In the genomic region with DNA sequence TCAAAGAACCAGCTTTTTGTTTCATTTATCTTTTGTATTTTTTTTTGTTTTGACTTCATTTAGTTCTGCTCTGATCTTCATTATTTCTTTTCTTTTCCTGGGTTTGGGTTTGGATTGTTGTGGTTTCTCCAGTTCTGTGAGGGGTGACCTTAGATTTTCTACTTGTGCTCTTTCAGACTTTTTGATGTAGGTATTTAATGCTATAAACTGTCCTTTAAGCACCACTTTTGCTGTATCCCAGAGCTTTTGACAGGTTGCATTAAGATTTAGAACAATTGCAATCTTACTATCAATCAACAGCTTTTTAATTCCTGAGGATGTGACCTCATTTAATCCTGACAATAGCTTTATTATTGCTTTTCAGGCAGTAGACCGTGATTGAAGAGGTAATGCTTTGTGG, we compare ENCODE assay signal across 37 cellular contexts.
DNase-seq lines count a peak whose midpoint lies in the region; ATAC-seq, FAIRE-seq and TF ChIP-seq lines count a peak whose summit lies in the region.
"Had no signal": no experiment of that assay in that cellular context is flagged by ENCODE, and none has a peak within 500 bp of the region (broad histone marks: within the 10 kb centered on the region; RNA-seq: fewer than 3 reads in every experiment).

No MANE protein-coding gene starts in this region.

- FAIRE-seq in K562 (lab: Jason Lieb, UNC) (no peak), urothelium cell line (lab: Jason Lieb, UNC) (peak; percentile 65)
- FAIRE-seq: A204.1, A549, D721Med had no signal

- no peaks in the 10 kb centered on the region for H3K9me1 ChIP-seq in K562 (ENCODE audit: control insufficient read depth, insufficient read depth, low read length)

- H4K20me1 ChIP-seq in GM23338 (replicated peaks; ENCODE audit: insufficient read depth) (peaks cover 6% of the 10 kb centered on the region), K562 (replicated peaks; ENCODE audit: control insufficient read depth, insufficient read depth, low read length) (peaks cover 6% of the 10 kb centered on the region)

- H3K9me2 ChIP-seq in GM23338 (ENCODE audit: insufficient read depth): no peaks in the 10 kb centered on the region

- H3K27ac Mint-ChIP-seq in GM23338: no peak overlapping the region
- H3K27ac Mint-ChIP-seq: B cell; CD4-positive, alpha-beta memory T cell; CD4-positive, alpha-beta T cell; CD4-positive, CD25-positive, alpha-beta regulatory T cell; CD8-positive, alpha-beta memory T cell; CD8-positive, alpha-beta T cell had no signal

- no peak for TF ChIP-seq POLR2A in K562 (conservative IDR thresholded peaks at IDR 0.05)

- H3K4me3 Mint-ChIP-seq in GM23338: no peak overlapping the region
- H3K4me3 Mint-ChIP-seq: B cell; CD14-positive monocyte; CD4-positive, alpha-beta memory T cell; CD4-positive, alpha-beta T cell; CD4-positive, CD25-positive, alpha-beta regulatory T cell; CD8-positive, alpha-beta memory T cell; CD8-positive, alpha-beta T cell had no signal

- intact Hi-C loops in K562 (cut with micrococcal nuclease): no loop called here

- H3K79me2 ChIP-seq in GM23338 (replicated peaks; ENCODE audit: insufficient read depth) (no peaks in the 10 kb centered on the region), K562 (ENCODE audit: control insufficient read depth, insufficient read depth, low read length) (no peaks in the 10 kb centered on the region)

- TF ChIP-seq CTCF in GM23338 (conservative IDR thresholded peaks at IDR 0.05; ENCODE audit: low read depth in 2 of 2): no peak
- no peak for TF ChIP-seq CTCF in WERI-Rb-1 (IDR thresholded peaks at IDR 0.05; ENCODE audit: low read depth, low read length)
- TF ChIP-seq CTCF in K562 (IDR thresholded peaks at IDR 0.05 in 2 of 3, conservative IDR thresholded peaks at IDR 0.05 in 1 of 3; ENCODE audit: insufficient read depth in 2 of 3, low read depth in 1 of 3, low read length in 3 of 3): no peak

- peaks cover 5% of the 10 kb centered on the region for H3K9me3 ChIP-seq in WERI-Rb-1 (ENCODE audit: severe bottlenecking)
- no peaks in the 10 kb centered on the region for H3K9me3 ChIP-seq in K562 (replicated peaks; ENCODE audit: control insufficient read depth, insufficient read depth, low read depth, low read length)
- H3K9me3 ChIP-seq: A549, BE2C, Caco-2 had no signal

- WGBS in K562 (ENCODE audit: insufficient coverage, low coverage, missing lambda C conversion rate): 1% methylated on average over 1 of the region's 1 CpG

- H3K4me1 Mint-ChIP-seq in GM23338: no peaks in the 10 kb centered on the region
- H3K4me1 Mint-ChIP-seq: CD4-positive, alpha-beta memory T cell; CD4-positive, CD25-positive, alpha-beta regulatory T cell; CD8-positive, alpha-beta memory T cell had no signal

- no TSS peak for BruUV-seq in K562 (replicated peaks; lab: Mats Ljungman, UMichigan)

- H3K4me3 ChIP-seq in GM23338 (no peak overlapping the region), WERI-Rb-1 (ENCODE audit: low read depth, low read length) (no peak overlapping the region), K562 (no peak overlapping the region)
- H3K4me3 ChIP-seq: A549; BLaER1; BLaER1 treated with 17β-estradiol and CSF1 and Interleukin-3, amounts not matched to agents 10 nM and 100 nM had no signal

- DNase-seq in GM23338 (ENCODE audit: low spot score) (no peak), WERI-Rb-1 (no peak), K562 (ENCODE audit: extremely low read depth in 1 of 4, low spot score in 3 of 4) (no peak), urothelium cell line (ENCODE audit: low spot score) (no peak), HCEC 1CT (no peak), NCI-H226 (no peak)
- DNase-seq: 8988T; ACHN; AML-193; BE2C; C1 segment of cervical spinal cord; Caco-2; Calu3; CD4-positive, alpha-beta memory T cell; CD4-positive, alpha-beta T cell; CD4-positive, CD25-positive, alpha-beta regulatory T cell; CD8-positive, alpha-beta memory T cell; CD8-positive, alpha-beta T cell; COR-L47; DMS 273 treated with DMSO at 0.1 percent for 48 hours; DMS153; DMS53; DMS79; DMS79 treated with DMSO at 0.1 percent for 48 hours; DND-41; EL had no signal

- H3K9ac ChIP-seq in K562 (ENCODE audit: insufficient read depth in 1 of 2, low read depth in 2 of 2, low read length in 2 of 2): no peak overlapping the region
- H3K9ac ChIP-seq: BLaER1; BLaER1 treated with 17β-estradiol and CSF1 and Interleukin-3, amounts not matched to agents 10 nM and 100 nM had no signal

- no peaks in the 10 kb centered on the region for H3K36me3 Mint-ChIP-seq in GM23338 (ENCODE audit: low read depth)
- H3K36me3 Mint-ChIP-seq: CD14-positive monocyte; CD4-positive, alpha-beta memory T cell; CD4-positive, CD25-positive, alpha-beta regulatory T cell; CD8-positive, alpha-beta memory T cell; CD8-positive, alpha-beta T cell had no signal

- no peak overlapping the region for H2AFZ ChIP-seq in GM23338
- no peak overlapping the region for H2AFZ ChIP-seq in K562 (ENCODE audit: low read depth, low read length)

- TF ChIP-seq EP300 in K562 (IDR thresholded peaks at IDR 0.05; ENCODE audit: low read length): no peak

- POLR2A ChIA-PET in K562 (lab: Yijun Ruan, JAX): interaction anchor here (0.6 to 2.4 kb wide), 9 partner anchors 9 to 968 kb away, joined by 3 to 9 read pairs (median 4); no protein-coding TSS in a partner anchor

- H3K9me3 Mint-ChIP-seq in GM23338: no peaks in the 10 kb centered on the region
- H3K9me3 Mint-ChIP-seq: CD4-positive, alpha-beta T cell; CD8-positive, alpha-beta memory T cell; CD8-positive, alpha-beta T cell had no signal

- ATAC-seq in GM23338 (no peak), K562 (no peak), GM18907 (IDR thresholded peaks at IDR 0.05; ENCODE audit: unreplicated experiment) (no peak), GM21423 (IDR thresholded peaks at IDR 0.05; ENCODE audit: unreplicated experiment) (no peak)
- ATAC-seq: A549; CD8-positive, alpha-beta T cell had no signal

- in situ Hi-C loops in K562 (cut with MboI): no loop called here

- peaks cover 98% of the 10 kb centered on the region for H3K27me3 Mint-ChIP-seq in GM23338 (ENCODE audit: insufficient read depth, low read depth, poor library complexity)

- no peaks in the 10 kb centered on the region for H3F3A ChIP-seq in GM23338 (replicated peaks; ENCODE audit: low read depth)

- no peaks in the 10 kb centered on the region for H3K4me1 ChIP-seq in GM23338 (ENCODE audit: insufficient read depth)
- no peaks in the 10 kb centered on the region for H3K4me1 ChIP-seq in K562 (replicated peaks in 1 of 2; ENCODE audit: control insufficient read depth in 2 of 2, insufficient read depth in 2 of 2, low read length in 2 of 2)
- H3K4me1 ChIP-seq: A549, BE2C, Caco-2 had no signal

- CTCF ChIA-PET in K562 (lab: Yijun Ruan, JAX; ENCODE audit: low intra/inter-chr PET ratio): interaction anchor here (0.5 to 1.2 kb wide), 2 partner anchors 28 to 77 kb away, joined by 3 read pairs; no protein-coding TSS in a partner anchor

- peaks cover 100% of the 10 kb centered on the region for H3K27me3 ChIP-seq in GM23338 (ENCODE audit: insufficient read depth)
- H3K27me3 ChIP-seq in WERI-Rb-1 (ENCODE audit: insufficient read depth, low read depth, severe bottlenecking): no peaks in the 10 kb centered on the region
- peaks cover 15 to 33% of the 10 kb centered on the region in 2 experiments for H3K27me3 ChIP-seq in K562 (ENCODE audit: control insufficient read depth in 2 of 2, insufficient read depth in 2 of 2, low read length in 2 of 2)
- H3K27me3 ChIP-seq: BLaER1 had no signal

- no peak overlapping the region for H3K27ac ChIP-seq in GM23338 (ENCODE audit: low read depth)
- H3K27ac ChIP-seq in WERI-Rb-1: peak overlapping the region; percentile 33; the same call in 1 of the 2 replicates
- no peak overlapping the region for H3K27ac ChIP-seq in K562 (ENCODE audit: extremely low read depth, low read depth, low read length)
- H3K27ac ChIP-seq: 22Rv1; A549; BLaER1; BLaER1 treated with 17β-estradiol and CSF1 and Interleukin-3, amounts not matched to agents 10 nM and 100 nM; C4-2B had no signal

- no peak overlapping the region for H3K4me2 ChIP-seq in GM23338
- no peak overlapping the region for H3K4me2 ChIP-seq in K562 (ENCODE audit: insufficient read depth, low read length)
- H3K4me2 ChIP-seq: A549, BLaER1 had no signal

- no peak for TF ChIP-seq RAD21 in K562 (CRISPR knock-in tag; conservative IDR thresholded peaks at IDR 0.05 in 1 of 2, IDR thresholded peaks at IDR 0.05 in 1 of 2)

- no peaks in the 10 kb centered on the region for H3K36me3 ChIP-seq in GM23338 (ENCODE audit: insufficient read depth)
- H3K36me3 ChIP-seq in WERI-Rb-1: no peaks in the 10 kb centered on the region
- H3K36me3 ChIP-seq in K562 (ENCODE audit: control insufficient read depth, insufficient read depth, low read length): no peaks in the 10 kb centered on the region
- H3K36me3 ChIP-seq: BE2C; BLaER1; BLaER1 treated with 17β-estradiol and CSF1 and Interleukin-3, amounts not matched to agents 10 nM and 100 nM had no signal

TF ChIP-seq in GM23338, 12 proteins besides CTCF, POLR2A, EP300 and RAD21:
- peak; percentile 39 for TF ChIP-seq EZH2 (IDR thresholded peaks at IDR 0.05; ENCODE audit: low read depth, unreplicated experiment)
- TF ChIP-seq NANOG (IDR thresholded peaks at IDR 0.05; ENCODE audit: borderline replicate concordance): no peak

TF ChIP-seq in K562, 482 proteins besides CTCF, POLR2A, EP300 and RAD21 (continues in another document):
- no peak for TF ChIP-seq SAP30 (IDR thresholded peaks at IDR 0.05; ENCODE audit: borderline replicate concordance, insufficient read depth, low read depth, low read length, poor library complexity, severe bottlenecking)
- TF ChIP-seq, protein P1, sequence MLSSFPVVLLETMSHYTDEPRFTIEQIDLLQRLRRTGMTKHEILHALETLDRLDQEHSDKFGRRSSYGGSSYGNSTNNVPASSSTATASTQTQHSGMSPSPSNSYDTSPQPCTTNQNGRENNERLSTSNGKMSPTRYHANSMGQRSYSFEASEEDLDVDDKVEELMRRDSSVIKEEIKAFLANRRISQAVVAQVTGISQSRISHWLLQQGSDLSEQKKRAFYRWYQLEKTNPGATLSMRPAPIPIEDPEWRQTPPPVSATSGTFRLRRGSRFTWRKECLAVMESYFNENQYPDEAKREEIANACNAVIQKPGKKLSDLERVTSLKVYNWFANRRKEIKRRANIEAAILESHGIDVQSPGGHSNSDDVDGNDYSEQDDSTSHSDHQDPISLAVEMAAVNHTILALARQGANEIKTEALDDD (IDR thresholded peaks at IDR 0.05): no peak
- TF ChIP-seq ILF3 (IDR thresholded peaks at IDR 0.05; ENCODE audit: borderline replicate concordance): no peak
- TF ChIP-seq HNRNPH1 (optimal IDR thresholded peaks at IDR 0.05; ENCODE audit: low read depth, low read length): no peak
- no peak for TF ChIP-seq HDAC3 (IDR thresholded peaks at IDR 0.05; ENCODE audit: borderline replicate concordance, partially characterized antibody)
- TF ChIP-seq U2AF1 (optimal IDR thresholded peaks at IDR 0.05; ENCODE audit: low read depth, low read length): no peak
- TF ChIP-seq KLF13 (tag; IDR thresholded peaks at IDR 0.05; ENCODE audit: borderline replicate concordance, low read depth): no peak
- no peak for TF ChIP-seq CHD2 (IDR thresholded peaks at IDR 0.05; ENCODE audit: low read depth, low read length)
- TF ChIP-seq ZNF324 (CRISPR knock-in tag; IDR thresholded peaks at IDR 0.05): no peak
